Comparison of ENCODE assay signal across 9 cellular contexts in the genomic region with DNA sequence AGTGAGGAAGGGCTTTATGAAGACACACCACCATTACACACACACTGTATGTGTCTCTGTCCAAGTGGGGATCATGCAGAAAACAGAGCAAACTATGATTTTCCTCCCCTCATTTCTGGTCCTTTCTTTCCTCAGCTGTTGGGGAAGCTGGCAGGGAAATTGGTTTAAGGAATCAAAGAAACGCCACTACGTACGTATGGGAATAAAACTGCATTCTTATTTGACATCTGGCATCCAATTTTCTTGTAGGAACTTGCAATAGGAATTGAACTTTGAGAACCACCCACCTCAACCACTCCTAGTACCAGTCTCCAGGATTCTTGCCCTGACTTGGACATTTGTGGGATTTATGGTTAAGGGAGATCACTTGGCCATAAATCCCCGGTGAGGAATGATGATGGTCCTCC.
A peak's percentile ranks its signal among the peaks of the same experiment; 100 is the strongest.
DNase-seq lines count a peak whose midpoint lies in the region; ATAC-seq and TF ChIP-seq lines count a peak whose summit lies in the region.
"Had no signal": no experiment of that assay in that cellular context is flagged by ENCODE, and none has a peak within 500 bp of the region (broad histone marks: within the 10 kb centered on the region; RNA-seq: fewer than 3 reads in every experiment).

No MANE protein-coding gene starts in this region.

- TF ChIP-seq CTCF in heart left ventricle (IDR thresholded peaks at IDR 0.05) (no peak), mucosa of descending colon (IDR thresholded peaks at IDR 0.05) (no peak)

- peak overlapping the region; percentile 4 to 67 (median 56) for H3K4me3 ChIP-seq in heart left ventricle
- H3K4me3 ChIP-seq in mucosa of descending colon: peak overlapping the region; percentile 13
- peak overlapping the region; percentile 48 for H3K4me3 ChIP-seq in urinary bladder (ENCODE audit: low read depth, low read length)

- WGBS in heart left ventricle, 4 donors: 34 to 43% (median 37%) methylated on average over 4 of the region's 4 CpGs
- 12% methylated on average over 4 of the region's 4 CpGs for whole genome bisulfite sequencing in urinary bladder

- H3K27me3 ChIP-seq in heart left ventricle: peaks cover 0 to 38% (median 6%) of the 10 kb centered on the region in 9 donors

- H3K4me1 ChIP-seq in heart left ventricle (peaks cover 0 to 25% (median 8%) of the 10 kb centered on the region in 12 donors), mucosa of descending colon (ENCODE audit: low read depth) (no peaks in the 10 kb centered on the region), urinary bladder (ENCODE audit: insufficient read depth) (no peaks in the 10 kb centered on the region)

- intact Hi-C loops in heart left ventricle (cut with DNase I): no loop called here
- intact Hi-C loops in Right ventricle myocardium inferior (cut with DNase I): no loop called here
- intact Hi-C loops in mucosa of descending colon (cut with DNase I, micrococcal nuclease): no loop called here
- intact Hi-C loops in left colon (cut with DNase I, micrococcal nuclease): no loop called here

- no peaks in the 10 kb centered on the region for H3K36me3 ChIP-seq in heart left ventricle
- H3K36me3 ChIP-seq in mucosa of descending colon (ENCODE audit: low read depth): no peaks in the 10 kb centered on the region
- no peaks in the 10 kb centered on the region for H3K36me3 ChIP-seq in urinary bladder (ENCODE audit: insufficient read depth)

- peak in 1 of 4 donors; percentile 10 for ATAC-seq in heart left ventricle
- no peak for ATAC-seq in Right ventricle myocardium inferior
- peak; percentile 17 for ATAC-seq in mucosa of descending colon
- no peak for ATAC-seq in left colon

- no peaks in the 10 kb centered on the region for H3K9me3 ChIP-seq in heart left ventricle
- no peaks in the 10 kb centered on the region for H3K9me3 ChIP-seq in mucosa of descending colon

- TF ChIP-seq POLR2A in heart left ventricle (IDR thresholded peaks at IDR 0.05): no peak

- DNase-seq in heart left ventricle (no peak), Right ventricle myocardium inferior (ENCODE audit: missing footprints) (no peak), dermis blood vessel endothelial cell (peak; percentile 42), mucosa of descending colon (no peak), left colon (no peak)
- no peak for DNase-seq in activated CD8-positive, alpha-beta memory T cell treated with anti-CD3 and anti-CD28 coated beads, Interleukin-2, amount 50 U/mL, for 48 hours
- DNase-seq in activated effector memory CD4-positive, alpha-beta T cell treated with anti-CD3 and anti-CD28 coated beads, Interleukin-2, amount 50 U/mL, for 16 hours: no peak
- DNase-seq: stimulated activated CD4-positive, alpha-beta T cell treated with anti-CD3 and anti-CD28 coated beads, Interleukin-4, amount 100 ng/mL, for 1 hour had no signal

- H3K27ac ChIP-seq in heart left ventricle (peak overlapping the region in 6 of 12 donors; percentile 18 to 82 (median 28)), urinary bladder (ENCODE audit: low read depth) (peak overlapping the region; percentile 34)
